ENCODE assay signal across 16 cellular contexts in genomic region chr19:55390461-55390880, GRCh38. TPM values are rescaled to one million over a fixed set of nuclear protein-coding genes. Genes with fewer than 3 reads are reported as not detected.
DNase-seq lines count a peak whose midpoint lies in the region; ATAC-seq and TF ChIP-seq lines count a peak whose summit lies in the region.
"Had no signal": no experiment of that assay in that cellular context is flagged by ENCODE, and none has a peak within 500 bp of the region (broad histone marks: within the 10 kb centered on the region; RNA-seq: fewer than 3 reads in every experiment).

No MANE protein-coding gene starts in this region.

- H3K4me3 ChIP-seq in SK-N-MC: no peak overlapping the region
- no peak overlapping the region for H3K4me3 ChIP-seq in esophagus muscularis mucosa
- H3K4me3 ChIP-seq: MG63, right atrium auricular region, testis had no signal

- H3K27ac ChIP-seq in SK-N-MC (peak overlapping the region; percentile 51), esophagus muscularis mucosa (replicated peaks in 1 of 4) (peak overlapping the region in 1 of 4 donors; percentile 24)
- H3K27ac ChIP-seq: right atrium auricular region, testis had no signal

- H3K36me3 ChIP-seq in SK-N-MC (ENCODE audit: insufficient read depth, low read length): peaks cover 42% of the 10 kb centered on the region
- peaks cover 8 to 61% (median 49%) of the 10 kb centered on the region in 4 donors for H3K36me3 ChIP-seq in esophagus muscularis mucosa

- H3K9me3 Mint-ChIP-seq in CD14-positive monocyte (peaks cover 0 to 2% (median 0%) of the 10 kb centered on the region in 7 donors), endothelial cell (ENCODE audit: unreplicated experiment) (no peaks in the 10 kb centered on the region)

- H3K27me3 ChIP-seq in esophagus muscularis mucosa: no peaks in the 10 kb centered on the region
- H3K27me3 ChIP-seq: MG63, right atrium auricular region, testis had no signal

- intact Hi-C loops in CD14-positive monocyte (cut with micrococcal nuclease): no loop called here
- intact Hi-C loops in esophagus muscularis mucosa (cut with DNase I): no loop called here

- WGBS in esophagus muscularis mucosa: 80% methylated on average over 7 of the region's 7 CpGs

- TF ChIP-seq POLR2A in esophagus muscularis mucosa (IDR thresholded peaks at IDR 0.05; ENCODE audit: low read depth): no peak

- H3K9me3 ChIP-seq in SK-N-MC (ENCODE audit: low read depth, low read length) (no peaks in the 10 kb centered on the region), esophagus muscularis mucosa (no peaks in the 10 kb centered on the region)
- H3K9me3 ChIP-seq: MG63, right atrium auricular region, testis had no signal

- H3K27me3 Mint-ChIP-seq in CD14-positive monocyte (ENCODE audit: low read depth in 3 of 3) (peaks cover 0 to 1% (median 0%) of the 10 kb centered on the region in 3 donors), endothelial cell (ENCODE audit: unreplicated experiment) (peaks cover 26% of the 10 kb centered on the region)

- TF ChIP-seq CTCF in CD14-positive monocyte (IDR thresholded peaks at IDR 0.05) (no peak), endothelial cell (IDR thresholded peaks at IDR 0.05; ENCODE audit: unreplicated experiment) (no peak), esophagus muscularis mucosa (IDR thresholded peaks at IDR 0.05) (no peak)

- H3K4me3 Mint-ChIP-seq in CD14-positive monocyte (no peak overlapping the region), endothelial cell (ENCODE audit: unreplicated experiment) (peak overlapping the region; percentile 26)

- TF ChIP-seq EP300 in esophagus muscularis mucosa (IDR thresholded peaks at IDR 0.05): no peak

- DNase-seq in CD14-positive monocyte (ENCODE audit: low spot score) (no peak), ELF-1 (ENCODE audit: low read depth, low spot score) (peak; percentile 79), SK-N-MC (ENCODE audit: low read depth, low spot score) (no peak), endothelial cell (ENCODE audit: low spot score) (no peak), esophagus muscularis mucosa (ENCODE audit: extremely low spot score) (no peak)
- DNase-seq: activated CD4-positive, CD25-positive, alpha-beta regulatory T cell; DMS79; MG63; NCI-H446 treated with DMSO at 0.1 percent for 48 hours; Right ventricle myocardium superior; testis had no signal

- H3K9ac ChIP-seq in SK-N-MC (ENCODE audit: insufficient read length): no peak overlapping the region

- H3K36me3 Mint-ChIP-seq in CD14-positive monocyte (peaks cover 39 to 47% of the 10 kb centered on the region in 2 donors), endothelial cell (ENCODE audit: low read depth, unreplicated experiment) (peaks cover 18% of the 10 kb centered on the region)

- H3K27ac Mint-ChIP-seq in CD14-positive monocyte (peak overlapping the region in 5 of 7 donors; percentile 2 to 55 (median 46)), endothelial cell (ENCODE audit: unreplicated experiment) (no peak overlapping the region)

- ATAC-seq in HG02852 (IDR thresholded peaks at IDR 0.05; ENCODE audit: unreplicated experiment) (no peak), HG03439 (IDR thresholded peaks at IDR 0.05; ENCODE audit: unreplicated experiment) (no peak), GM19455 (IDR thresholded peaks at IDR 0.05; ENCODE audit: unreplicated experiment) (no peak)

- H3K4me1 ChIP-seq in esophagus muscularis mucosa: peaks cover 32 to 60% (median 50%) of the 10 kb centered on the region in 4 donors

- H3K4me1 Mint-ChIP-seq in CD14-positive monocyte (peaks cover 42% of the 10 kb centered on the region), endothelial cell (ENCODE audit: unreplicated experiment) (peaks cover 20% of the 10 kb centered on the region)

RNA-seq across cellular contexts. Expression of gene RPL28, which starts 4.7 kb away (rescaled TPM):
- 100 to 1,000 TPM; 199 to 208 TPM for polyA plus RNA-seq in CD14-positive monocyte
- 3,792 TPM for total RNA-seq in endothelial cell (ENCODE audit: unreplicated experiment)
- total RNA-seq in esophagus muscularis mucosa: 100 to 1,000 TPM; 263 to 419 (median 369) TPM

RNA-seq across cellular contexts. Expression of gene TMEM238, which starts 6.4 kb away (rescaled TPM):
- not detected for polyA plus RNA-seq in CD14-positive monocyte
- total RNA-seq in endothelial cell (ENCODE audit: unreplicated experiment) (0.64 TPM), esophagus muscularis mucosa (1 to 10 TPM in 2 of 4 donors, under 1 TPM in 2; 0.83 to 7.5 (median 1.00) TPM)

RNA-seq across cellular contexts. Expression of gene TMEM190, which starts 13.8 kb away (rescaled TPM):
- not detected for polyA plus RNA-seq in CD14-positive monocyte
- total RNA-seq in endothelial cell (ENCODE audit: unreplicated experiment): not detected
- not detected for total RNA-seq in esophagus muscularis mucosa
- total RNA-seq: mononuclear cell, right atrium auricular region, Right ventricle myocardium superior had no signal

RNA-seq across cellular contexts. Expression of gene UBE2S, which starts 17.1 kb away (rescaled TPM):
- 10 to 100 TPM; 16.1 to 21.9 TPM for polyA plus RNA-seq in CD14-positive monocyte
- 56.2 TPM for total RNA-seq in endothelial cell (ENCODE audit: unreplicated experiment)
- 10 to 100 TPM in 3 of 4 donors, 1 to 10 TPM in 1; 9.1 to 37.9 (median 22.0) TPM for total RNA-seq in esophagus muscularis mucosa

RNA-seq across cellular contexts. Expression of gene IL11, which starts 20.2 kb away (rescaled TPM):
- not detected for polyA plus RNA-seq in CD14-positive monocyte
- total RNA-seq in endothelial cell (ENCODE audit: unreplicated experiment) (0.21 TPM), esophagus muscularis mucosa (under 1 TPM in 2 of 4 donors, not detected in 2; 0.33 to 0.34 TPM)
- total RNA-seq: Right ventricle myocardium superior had no signal
